In the genomic region with DNA sequence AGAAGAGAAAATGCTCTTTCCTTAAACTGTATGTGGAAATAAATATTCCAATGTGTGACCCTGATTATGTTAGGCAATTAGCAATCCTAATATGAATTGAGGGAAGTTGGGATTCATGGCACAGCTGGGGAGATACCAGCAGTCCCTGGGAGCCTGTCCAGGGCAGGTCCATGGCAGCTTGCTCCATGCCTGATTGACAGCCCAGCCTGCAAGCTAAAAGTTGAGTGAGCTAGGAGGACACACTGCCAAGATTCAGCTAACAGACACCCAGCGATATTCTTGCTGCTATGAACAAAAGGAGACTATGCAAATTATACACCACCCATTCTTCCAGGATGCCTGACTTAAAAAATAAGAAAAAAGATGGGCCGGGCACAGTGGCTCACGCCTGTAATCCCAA, we compare ENCODE assay signal across 20 cellular contexts. TPM values are rescaled to one million over a fixed set of nuclear protein-coding genes. Genes with fewer than 3 reads are reported as not detected.
DNase-seq lines count a peak whose midpoint lies in the region; ATAC-seq and TF ChIP-seq lines count a peak whose summit lies in the region.
"Had no signal": no experiment of that assay in that cellular context is flagged by ENCODE, and none has a peak within 500 bp of the region (broad histone marks: within the 10 kb centered on the region; RNA-seq: fewer than 3 reads in every experiment).

No MANE protein-coding gene starts in this region.

- H3K27me3 ChIP-seq in ACC112 (ENCODE audit: insufficient read depth, low read length) = no peaks in the 10 kb centered on the region
- H3K27me3 ChIP-seq in osteoblast (ENCODE audit: insufficient read depth, low read length) = no peaks in the 10 kb centered on the region
- H3K27me3 ChIP-seq: adrenal gland, esophagus muscularis mucosa, uterus had no signal

- H4K20me1 ChIP-seq in osteoblast (ENCODE audit: insufficient read depth, low read length) = peaks cover 20% of the 10 kb centered on the region

- H3K9me3 ChIP-seq in osteoblast (ENCODE audit: low read depth, low read length) = no peaks in the 10 kb centered on the region
- H3K9me3 ChIP-seq: adrenal gland, esophagus muscularis mucosa, uterus had no signal

- no peak for TF ChIP-seq CTCF in RWPE1 (conservative IDR thresholded peaks at IDR 0.05; ENCODE audit: low read depth)
- TF ChIP-seq CTCF in osteoblast (IDR thresholded peaks at IDR 0.05; ENCODE audit: extremely low read depth, low read depth, low read length) = no peak
- TF ChIP-seq CTCF in GM20000 (IDR thresholded peaks at IDR 0.05; ENCODE audit: extremely low read depth, missing control alignments) = no peak

- in situ Hi-C loops in ACHN (cut with HindIII; ENCODE audit: low pct_ligation_motif_present, low pct_unique_long_range_greater_than_20kb, low sequenced_read_pairs) = no loop called here

- no peak for DNase-seq in RWPE1 (ENCODE audit: low spot score)
- DNase-seq in osteoblast (ENCODE audit: insufficient read length, low spot score, missing footprints) = no peak
- DNase-seq in stimulated activated CD4-positive, alpha-beta T cell treated with anti-CD3 and anti-CD28 coated beads, Interleukin-4, amount 100 ng/mL, for 4 hours = no peak
- DNase-seq in ACHN = no peak
- no peak for DNase-seq in GM20000 (ENCODE audit: low spot score)
- DNase-seq in NCI-H1436 treated with DMSO at 0.1 percent for 48 hours (lab: John Stamatoyannopoulos, UW) = no peak
- DNase-seq: activated CD4-positive, alpha-beta memory T cell treated with anti-CD3 and anti-CD28 coated beads for 36 hours; activated gamma-delta T cell treated with Interleukin-2 at 50 U/mL for 16 hours; activated T-cell treated with anti-CD3 and anti-CD28 coated beads for 4 hours; adrenal gland; NCI-H2029; NCI-H510A; stimulated activated CD4-positive, alpha-beta T cell treated with anti-CD3 and anti-CD28 coated beads, Interleukin-12 subunit alpha, Interleukin-12 subunit beta, amount 100 ng/mL, for 4 hours; substantia nigra; uterus had no signal

- ATAC-seq in esophagus mucosa = peak; percentile 17
- ATAC-seq: K562 had no signal

- H3K4me3 ChIP-seq in ACC112 (ENCODE audit: low read depth, low read length) (no peak overlapping the region), osteoblast (ENCODE audit: insufficient read depth, low read length) (no peak overlapping the region)
- H3K4me3 ChIP-seq: adrenal gland, cardiac muscle cell, esophagus muscularis mucosa, K562, uterus had no signal

- H3K79me2 ChIP-seq in ACC112 (ENCODE audit: control insufficient read depth, insufficient read depth, low read length, unreplicated experiment) (peaks cover 83% of the 10 kb centered on the region), osteoblast (ENCODE audit: insufficient read depth, low read length) (peaks cover 50% of the 10 kb centered on the region)

- peaks cover 74% of the 10 kb centered on the region for H3K36me3 ChIP-seq in ACC112 (ENCODE audit: insufficient read depth, low read length)
- H3K36me3 ChIP-seq in osteoblast (ENCODE audit: insufficient read depth, low read length) = peaks cover 79% of the 10 kb centered on the region
- H3K36me3 ChIP-seq: adrenal gland, cardiac muscle cell, uterus had no signal

- H2AFZ ChIP-seq in ACC112 (ENCODE audit: low read length, unreplicated experiment) (no peak overlapping the region), osteoblast (ENCODE audit: low read length) (no peak overlapping the region)

- no peak overlapping the region for H3K4me2 ChIP-seq in osteoblast (ENCODE audit: insufficient read depth, low read length)

- H3K27ac ChIP-seq in ACC112 (ENCODE audit: low read depth, low read length) (peak overlapping the region; percentile 78), RWPE1 (peak overlapping the region; percentile 89), osteoblast (ENCODE audit: low read depth, low read length) (peak overlapping the region; percentile 95)
- H3K27ac ChIP-seq: adrenal gland, cardiac muscle cell, esophagus muscularis mucosa, uterus had no signal

- H3K4me1 ChIP-seq in ACC112 (ENCODE audit: control insufficient read depth, insufficient read depth, low read length, unreplicated experiment) (peaks cover 75% of the 10 kb centered on the region), osteoblast (ENCODE audit: insufficient read depth, low read length) (peaks cover 60% of the 10 kb centered on the region)
- H3K4me1 ChIP-seq: adrenal gland, uterus had no signal

- CTCF ChIA-PET in RWPE1 (lab: Yijun Ruan, JAX) = interaction anchor here (0.7 kb wide), 1 partner anchor 591 kb away, joined by 4 read pairs; no protein-coding TSS in a partner anchor

- POLR2A ChIA-PET in RWPE1 (lab: Yijun Ruan, JAX; ENCODE audit: low non-redundant PET) = no interaction called here

RNA-seq across cellular contexts. Expression of a gene that starts 6.2 kb away (rescaled TPM):
- total RNA-seq in esophagus mucosa = 13.4 TPM
- 1,700 and 2,120 TPM in 2 replicates for total RNA-seq in osteoblast

Comparison
In these comparisons a context has a peak if more than half of its experiments do, and no peak if none do; other contexts are left out.
1. RNA of a gene that starts 6.2 kb away (total RNA-seq): 1,700 to 2,120 TPM in osteoblast; 13.4 TPM in esophagus mucosa (single experiment); every median in the first group is over 100 times any median in the second.
2. Peak in every context shown above with its lines, with median percentiles within 50 percentile points of each other: H3K27ac ChIP-seq.